Comparison of ENCODE assay signal across 26 cellular contexts in genomic region chr13:25177012-25177411, GRCh38. TPM values are rescaled to one million over a fixed set of nuclear protein-coding genes. Genes with fewer than 3 reads are reported as not detected.
"Had no signal": no experiment of that assay in that cellular context is flagged by ENCODE, and none has a peak within 500 bp of the region (broad histone marks: within the 10 kb centered on the region; RNA-seq: fewer than 3 reads in every experiment).

No MANE protein-coding gene starts in this region.

- H3K36me3 ChIP-seq: brain microvascular endothelial cell, esophagus squamous epithelium, lower lobe of right lung, right lobe of liver, thyroid gland had no signal

- H3K27ac ChIP-seq: brain microvascular endothelial cell, esophagus squamous epithelium, lower lobe of right lung, right lobe of liver, thyroid gland had no signal

- H3K4me1 ChIP-seq: lower lobe of right lung, right lobe of liver, thyroid gland had no signal

- H3K9me3 ChIP-seq: esophagus squamous epithelium, lower lobe of right lung, right lobe of liver, thyroid gland had no signal

- ATAC-seq: activated CD4-positive, alpha-beta T cell treated with anti-CD3 and anti-CD28 coated beads for 36 hours; lower lobe of right lung; right lobe of liver; stimulated activated memory B cell treated with anti-CD40 and anti-IgM and Interleukin-4, amounts not matched to agents 10 μg/mL and 1 μg/mL and 100 μg/mL, for 72 hours; WTC11 had no signal

- H3K4me3 ChIP-seq: esophagus squamous epithelium, lower lobe of right lung, right lobe of liver, thyroid gland had no signal

- DNase-seq: activated CD4-positive, alpha-beta T cell treated with anti-CD3 and anti-CD28 coated beads for 36 hours; activated CD4-positive, alpha-beta T cell treated with anti-CD3 and anti-CD28 coated beads, Interleukin-2, amount 50 U/mL, for 48 hours; activated naive CD4-positive, alpha-beta T cell; activated naive CD8-positive, alpha-beta T cell treated with anti-CD3 and anti-CD28 coated beads for 36 hours; activated T-cell treated with anti-CD3 and anti-CD28 coated beads for 4 hours; amniotic stem cell; brain microvascular endothelial cell; effector memory CD4-positive, alpha-beta T cell; esophagus squamous epithelium; islet precursor cell; lower lobe of right lung; right lobe of liver; small intestine; stimulated activated CD4-positive, alpha-beta T cell treated with anti-CD3 and anti-CD28 coated beads, Interleukin-4, amount 100 ng/mL, for 4 hours; SW 1271; T-helper 2 cell; thyroid gland had no signal

RNA-seq across cellular contexts. Expression of gene AMER2, which starts 4.9 kb away (rescaled TPM):
- total RNA-seq: activated CD4-positive, alpha-beta T cell treated with anti-CD3 and anti-CD28 coated beads for 36 hours; activated naive CD8-positive, alpha-beta T cell treated with anti-CD3 and anti-CD28 coated beads for 36 hours; activated T-helper 1 cell treated with anti-CD3 and anti-CD28 coated beads, Interleukin-12 subunit alpha, Interleukin-12 subunit beta, Interleukin-2, Interleukin-4 antibody, amounts not matched to agents 30 ng/mL and 10 ng/mL and 1 ng/mL, durations not matched to agents 14 hours and 24 hours and 36 hours; endothelial cell of umbilical vein; esophagus squamous epithelium; lower lobe of right lung; myocyte; osteocyte; pulmonary artery endothelial cell; right lobe of liver; SK-MEL-5; ureter had no signal
